8 cellular contexts compared by ENCODE assay signal in genomic region chr7:112308974-112309373, GRCh38.
"Had no signal": no experiment of that assay in that cellular context is flagged by ENCODE, and none has a peak within 500 bp of the region (broad histone marks: within the 10 kb centered on the region; RNA-seq: fewer than 3 reads in every experiment).

No MANE protein-coding gene starts in this region.

- DNase-seq: GDM1, GF-D8 had no signal

- ATAC-seq: GM12878 had no signal

- H3K4me3 ChIP-seq: GM12878 had no signal

- FAIRE-seq: G401.6, GM12878, GM12891, GM12892, GM18507, GM19239 had no signal
